In the genomic region with DNA sequence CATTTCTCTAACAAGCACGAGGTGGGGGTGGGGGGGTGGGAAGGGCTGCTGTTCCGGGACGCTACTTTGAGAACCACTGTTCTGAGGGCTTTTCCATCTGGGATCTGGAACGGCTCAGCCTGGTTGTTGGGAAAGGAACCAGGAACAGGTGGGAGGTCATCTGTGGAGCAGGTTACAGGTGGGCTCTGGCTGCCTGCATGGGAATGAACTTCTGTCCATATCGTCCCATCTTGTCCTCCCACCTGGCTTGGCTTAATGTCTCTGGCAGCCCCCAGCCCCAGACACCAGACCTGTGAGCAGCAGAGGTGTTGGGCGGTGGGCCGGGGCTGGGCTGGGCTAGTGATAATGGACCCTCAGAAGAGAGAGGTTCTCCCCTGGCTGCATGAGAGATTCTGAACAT, we compare ENCODE assay signal across 1 cellular context.
TF ChIP-seq lines count a peak whose summit lies in the region.

No MANE protein-coding gene starts in this region.

TF ChIP-seq in H1, 55 proteins besides CTCF, POLR2A, EP300 and RAD21:
- no peak for TF ChIP-seq CEBPB (IDR thresholded peaks at IDR 0.05; ENCODE audit: low read depth, low read length)
- TF ChIP-seq CBX5 (IDR thresholded peaks at IDR 0.05; ENCODE audit: low read depth, low read length): no peak
- TF ChIP-seq BCL11A (IDR thresholded peaks at IDR 0.05; ENCODE audit: low read depth in 2 of 2, low read length in 2 of 2): no peak
- TF ChIP-seq YY1 (IDR thresholded peaks at IDR 0.05; ENCODE audit: low read depth, low read length): no peak
- TF ChIP-seq PHF8 (conservative IDR thresholded peaks at IDR 0.05; ENCODE audit: low read depth, low read length): no peak
- TF ChIP-seq POLR2AphosphoS5 (IDR thresholded peaks at IDR 0.05; ENCODE audit: low read depth, low read length): no peak
- no peak for TF ChIP-seq MAFK (IDR thresholded peaks at IDR 0.05; ENCODE audit: low read depth, low read length)
- TF ChIP-seq EZH2 (IDR thresholded peaks at IDR 0.05; ENCODE audit: low read depth, low read length, severe bottlenecking): no peak
- TF ChIP-seq CHD1 (IDR thresholded peaks at IDR 0.05; ENCODE audit: low read depth, low read length): no peak
